Comparison of ENCODE assay signal across 8 cellular contexts in the genomic region with DNA sequence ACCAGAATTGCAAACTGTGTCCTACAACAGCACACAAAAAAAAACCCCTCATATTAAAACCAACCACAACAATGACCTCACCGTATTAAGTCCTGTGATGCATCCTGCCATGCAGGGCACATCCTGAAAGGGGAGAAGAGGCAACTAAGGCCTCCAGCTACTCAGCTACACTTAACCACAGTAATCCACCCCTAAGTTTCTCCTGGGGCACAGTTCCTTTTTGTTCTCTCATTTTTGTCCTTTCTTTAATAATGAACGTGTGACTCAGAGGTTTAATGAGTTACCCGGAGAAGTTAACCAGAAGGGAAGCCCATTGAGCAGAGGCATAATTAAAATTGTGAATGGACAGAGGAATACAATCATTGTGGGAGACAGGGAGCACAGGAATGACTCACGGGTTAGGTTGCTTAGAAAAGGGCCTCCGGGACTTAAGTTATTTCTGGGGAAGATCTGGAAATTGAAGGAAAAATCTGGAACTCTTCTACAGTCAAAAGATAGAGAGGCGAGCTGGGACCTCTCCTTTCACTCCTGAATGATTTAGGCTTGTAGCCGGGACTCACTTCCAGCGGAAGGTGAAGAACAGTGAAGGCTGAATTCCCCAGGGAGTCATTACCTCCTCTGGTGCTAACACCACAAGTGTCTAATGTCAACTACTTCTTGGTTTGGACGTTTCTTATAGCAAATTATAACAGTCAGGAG. TPM values are rescaled to one million over a fixed set of nuclear protein-coding genes. Genes with fewer than 3 reads are reported as not detected.
A peak's percentile ranks its signal among the peaks of the same experiment; 100 is the strongest.
DNase-seq lines count a peak whose midpoint lies in the region; ATAC-seq, FAIRE-seq and TF ChIP-seq lines count a peak whose summit lies in the region.

No MANE protein-coding gene starts in this region.

- H3K4me3 ChIP-seq in keratinocyte (ENCODE audit: control insufficient read depth in 2 of 3, extremely low read depth in 1 of 3, insufficient read depth in 2 of 3, low read depth in 1 of 3, low read length in 3 of 3) (no peak overlapping the region), transverse colon (no peak overlapping the region), mucosa of descending colon (no peak overlapping the region)

- peaks cover 9% of the 10 kb centered on the region for H3K9me1 ChIP-seq in keratinocyte (ENCODE audit: control insufficient read depth, extremely low read depth, insufficient read depth, low read length)

- ATAC-seq in activated CD8-positive, alpha-beta memory T cell treated with anti-CD3 and anti-CD28 coated beads, Interleukin-2, amount 10 ng/mL, durations not matched to agents 7 days and 5 days = peak; percentile 53
- ATAC-seq in HG03196 (IDR thresholded peaks at IDR 0.05; ENCODE audit: unreplicated experiment) = peak; percentile 77
- ATAC-seq in mucosa of descending colon = no peak

- no peak for TF ChIP-seq CTCF in keratinocyte (optimal IDR thresholded peaks at IDR 0.05 in 1 of 3, IDR thresholded peaks at IDR 0.05 in 1 of 3, conservative IDR thresholded peaks at IDR 0.05 in 1 of 3; ENCODE audit: extremely low read depth in 1 of 3, insufficient read depth in 2 of 3, low read length in 3 of 3)
- TF ChIP-seq CTCF in transverse colon (IDR thresholded peaks at IDR 0.05) = no peak
- TF ChIP-seq CTCF in mucosa of descending colon (IDR thresholded peaks at IDR 0.05) = no peak

- dilution Hi-C loops in keratinocyte (cut with MboI; ENCODE audit: extremely low pct_ligation_motif_present, low sequenced_read_pairs) = no loop called here

- H3K4me2 ChIP-seq in keratinocyte (ENCODE audit: control insufficient read depth, extremely low read depth, insufficient read depth, low read depth, low read length) = peak overlapping the region; percentile 70

- no peaks in the 10 kb centered on the region for H3K36me3 ChIP-seq in keratinocyte (ENCODE audit: control insufficient read depth in 2 of 2, extremely low read depth in 1 of 2, insufficient read depth in 2 of 2, low read length in 2 of 2)
- no peaks in the 10 kb centered on the region for H3K36me3 ChIP-seq in transverse colon
- no peaks in the 10 kb centered on the region for H3K36me3 ChIP-seq in mucosa of descending colon (ENCODE audit: low read depth)

- H3K9me3 Mint-ChIP-seq in activated CD8-positive, alpha-beta memory T cell treated with anti-CD3 and anti-CD28 coated beads, Interleukin-2, amount 10 ng/mL, durations not matched to agents 7 days and 5 days (ENCODE audit: low read depth) = peaks cover 17% of the 10 kb centered on the region

- H3K4me1 ChIP-seq in keratinocyte (ENCODE audit: control insufficient read depth, extremely low read depth, insufficient read depth, low read length) = peaks cover 58% of the 10 kb centered on the region
- H3K4me1 ChIP-seq in transverse colon = no peaks in the 10 kb centered on the region
- H3K4me1 ChIP-seq in mucosa of descending colon (ENCODE audit: low read depth) = no peaks in the 10 kb centered on the region

- CTCF ChIA-PET in activated CD8-positive, alpha-beta memory T cell treated with anti-CD3 and anti-CD28 coated beads, Interleukin-2, amount 10 ng/mL, durations not matched to agents 7 days and 5 days (lab: Charles Lee) = interaction anchor here (1.3 kb wide), 1 partner anchor 218 kb away, joined by 3 read pairs; no protein-coding TSS in a partner anchor

- TF ChIP-seq POLR2A in transverse colon (IDR thresholded peaks at IDR 0.05) = no peak

- H3K9me3 ChIP-seq in keratinocyte (ENCODE audit: control insufficient read depth, low read depth, low read length) (no peaks in the 10 kb centered on the region), transverse colon (no peaks in the 10 kb centered on the region), mucosa of descending colon (no peaks in the 10 kb centered on the region)

- TF ChIP-seq EP300 in transverse colon (IDR thresholded peaks at IDR 0.05; ENCODE audit: low read depth) = no peak

- H3K79me2 ChIP-seq in keratinocyte (ENCODE audit: control insufficient read depth, insufficient read depth, low read length) = no peaks in the 10 kb centered on the region

- no peak overlapping the region for H3K4me3 Mint-ChIP-seq in activated CD8-positive, alpha-beta memory T cell treated with anti-CD3 and anti-CD28 coated beads, Interleukin-2, amount 10 ng/mL, durations not matched to agents 7 days and 5 days

- in situ Hi-C loops in SK-MEL-5 (cut with HindIII; ENCODE audit: low pct_unique_long_range_greater_than_20kb, low sequenced_read_pairs) = no loop called here
- in situ Hi-C loops in transverse colon (cut with MboI; ENCODE audit: low pct_ligation_motif_present in 1 of 4, low pct_unique_long_range_greater_than_20kb in 1 of 4, low sequenced_read_pairs in 3 of 4) = no loop called here

- peaks cover 19% of the 10 kb centered on the region for H3K4me1 Mint-ChIP-seq in activated CD8-positive, alpha-beta memory T cell treated with anti-CD3 and anti-CD28 coated beads, Interleukin-2, amount 10 ng/mL, durations not matched to agents 7 days and 5 days

- H3K9ac ChIP-seq in keratinocyte (ENCODE audit: control insufficient read depth, extremely low read depth, insufficient read depth, low read length) = peak overlapping the region; percentile 64

- peak; percentile 84 for FAIRE-seq in keratinocyte (lab: Jason Lieb, UNC)

- no peaks in the 10 kb centered on the region for H3K27me3 Mint-ChIP-seq in activated CD8-positive, alpha-beta memory T cell treated with anti-CD3 and anti-CD28 coated beads, Interleukin-2, amount 10 ng/mL, durations not matched to agents 7 days and 5 days

- H3K27me3 ChIP-seq in keratinocyte (ENCODE audit: control insufficient read depth, extremely low read depth, insufficient read depth, low read length) (no peaks in the 10 kb centered on the region), transverse colon (no peaks in the 10 kb centered on the region)

- H4K20me1 ChIP-seq in keratinocyte (ENCODE audit: control insufficient read depth, extremely low read depth, insufficient read depth, low read length) = no peaks in the 10 kb centered on the region

- intact Hi-C loops in transverse colon (cut with DNase I; ENCODE audit: low total_unique reads) (no loop called here), mucosa of descending colon (cut with DNase I, micrococcal nuclease) (no loop called here)

- DNase-seq in activated CD8-positive, alpha-beta memory T cell treated with anti-CD3 and anti-CD28 coated beads, Interleukin-2, amount 10 ng/mL, durations not matched to agents 7 days and 5 days = peak; percentile 45
- no peak for DNase-seq in activated CD8-positive, alpha-beta memory T cell treated with anti-CD3 and anti-CD28 coated beads for 24 hours
- DNase-seq in SK-MEL-5 (ENCODE audit: low read depth, low spot score) (peak; percentile 83), keratinocyte (ENCODE audit: low read depth, low spot score) (peak; percentile 48), transverse colon (no peak), mucosa of descending colon (no peak), ureter (ENCODE audit: low spot score) (no peak)

- H3K27ac ChIP-seq in keratinocyte (ENCODE audit: control insufficient read depth, insufficient read depth, low read length) (peak overlapping the region; percentile 84), transverse colon (no peak overlapping the region)

- H3K36me3 Mint-ChIP-seq in activated CD8-positive, alpha-beta memory T cell treated with anti-CD3 and anti-CD28 coated beads, Interleukin-2, amount 10 ng/mL, durations not matched to agents 7 days and 5 days = peaks cover 14% of the 10 kb centered on the region

- WGBS in transverse colon (ENCODE audit: low coverage in 1 of 2), 2 donors = 51 to 66% methylated on average over 9 of the region's 9 CpGs

- no peak overlapping the region for H3K27ac Mint-ChIP-seq in activated CD8-positive, alpha-beta memory T cell treated with anti-CD3 and anti-CD28 coated beads, Interleukin-2, amount 10 ng/mL, durations not matched to agents 7 days and 5 days

- no peak overlapping the region for H2AFZ ChIP-seq in keratinocyte (ENCODE audit: control insufficient read depth, low read length)

RNA-seq across cellular contexts. Expression of a gene that starts 36.9 kb away (rescaled TPM):
- 10 to 100 TPM; 15.1 to 18.1 TPM for total RNA-seq in activated CD8-positive, alpha-beta memory T cell treated with anti-CD3 and anti-CD28 coated beads, Interleukin-2, amount 10 ng/mL, durations not matched to agents 7 days and 5 days
- 0.11 and 0.32 TPM in 2 replicates for total RNA-seq in SK-MEL-5 (2014; rRNA removed; shearing (Covaris generic))
- 2.2 and 3.3 TPM in 2 replicates for polyA plus RNA-seq in SK-MEL-5 (2015; cell fraction: cytosol; rRNA removed)
- polyA plus RNA-seq in SK-MEL-5 (2015; cell fraction: nucleus; rRNA removed) = 0.77 and 1.8 TPM in 2 replicates
- polyA plus RNA-seq in keratinocyte = 0.64 to 3.5 TPM (median 1.1 TPM) in 3 replicates
- polyA plus RNA-seq in keratinocyte (2011; ENCODE audit: low read depth) = 0.37 TPM
- polyA plus RNA-seq in keratinocyte (2011; cell fraction: cytosol; rRNA removed) = 1.8 TPM in 2 replicates
- 2.3 and 3.0 TPM in 2 replicates for polyA plus RNA-seq in keratinocyte (2011; cell fraction: nucleus; rRNA removed)
- 0.68 and 2.4 TPM in 2 replicates for polyA plus RNA-seq in keratinocyte (2012; ENCODE audit: low replicate concordance)
- polyA minus RNA-seq in keratinocyte = 1.8 to 4.6 TPM (median 3.2 TPM) in 3 replicates
- polyA minus RNA-seq in keratinocyte (2011; cell fraction: cytosol; rRNA and poly(A)+ RNA removed) = 0.77 TPM
- polyA minus RNA-seq in keratinocyte (2011; cell fraction: nucleus; rRNA and poly(A)+ RNA removed) = 1.1 and 2.4 TPM in 2 replicates
- total RNA-seq in transverse colon = 10 to 100 TPM in 1 of 4 donors, 1 to 10 TPM in 3; 3.7 to 15.0 (median 5.2) TPM
- 1 to 10 TPM; 4.9 to 6.5 (median 6.1) TPM for total RNA-seq in mucosa of descending colon
- 10.1 TPM for total RNA-seq in ureter

Comparison
In these comparisons a context has a peak if more than half of its experiments do, and no peak if none do; other contexts are left out.
1. DNase-seq: peak in activated CD8-positive, alpha-beta memory T cell treated with anti-CD3 and anti-CD28 coated beads, Interleukin-2, amount 10 ng/mL, durations not matched to agents 7 days and 5 days (single experiment), SK-MEL-5 (single experiment) and keratinocyte (single experiment); none in activated CD8-positive, alpha-beta memory T cell treated with anti-CD3 and anti-CD28 coated beads for 24 hours (single experiment), transverse colon (single experiment), mucosa of descending colon (0 of 3) and ureter (single experiment).